In genomic region chr2:68222287-68222686, GRCh38 we compare ENCODE assay signal across 19 cellular contexts. TPM values are rescaled to one million over a fixed set of nuclear protein-coding genes. Genes with fewer than 3 reads are reported as not detected.
DNase-seq lines count a peak whose midpoint lies in the region; ATAC-seq, FAIRE-seq and TF ChIP-seq lines count a peak whose summit lies in the region.
"Had no signal": no experiment of that assay in that cellular context is flagged by ENCODE, and none has a peak within 500 bp of the region (broad histone marks: within the 10 kb centered on the region; RNA-seq: fewer than 3 reads in every experiment).

No MANE protein-coding gene starts in this region.

- H3K4me1 Mint-ChIP-seq in CD4-positive, alpha-beta memory T cell = peaks cover 60 to 99% (median 79%) of the 10 kb centered on the region in 4 donors
- peaks cover 81% of the 10 kb centered on the region in 2 donors for H3K4me1 Mint-ChIP-seq in natural killer cell

- H3K27ac ChIP-seq in CD4-positive, alpha-beta memory T cell (ENCODE audit: low read depth, low read length) = no peak overlapping the region
- peak overlapping the region in 3 of 5 donors; percentile 55 to 83 (median 59) for H3K27ac ChIP-seq in adrenal gland
- H3K27ac ChIP-seq: parathyroid adenoma had no signal

- no peaks in the 10 kb centered on the region for H3K27me3 ChIP-seq in CD4-positive, alpha-beta memory T cell (ENCODE audit: insufficient read depth, low read length)
- no peaks in the 10 kb centered on the region for H3K27me3 ChIP-seq in adrenal gland

- H3K36me3 ChIP-seq in CD4-positive, alpha-beta memory T cell (ENCODE audit: insufficient read depth, low read length) = no peaks in the 10 kb centered on the region
- H3K36me3 ChIP-seq in adrenal gland (replicated peaks in 1 of 2) = no peaks in the 10 kb centered on the region

- peak; percentile 80 for FAIRE-seq in GM12892 (lab: Jason Lieb, UNC)

- no peaks in the 10 kb centered on the region for H3K9me3 ChIP-seq in CD4-positive, alpha-beta memory T cell (ENCODE audit: control insufficient read depth in 1 of 2, low read length in 2 of 2)
- H3K9me3 ChIP-seq in adrenal gland (replicated peaks in 1 of 3) = no peaks in the 10 kb centered on the region

- no peak overlapping the region for H3K4me3 ChIP-seq in CD4-positive, alpha-beta memory T cell (ENCODE audit: low read length in 2 of 2)
- H3K4me3 ChIP-seq in adrenal gland = no peak overlapping the region
- H3K4me3 ChIP-seq: GM23338 had no signal

- peak overlapping the region in 4 of 8 donors; percentile 27 to 63 (median 58) for H3K4me3 Mint-ChIP-seq in CD4-positive, alpha-beta memory T cell
- H3K4me3 Mint-ChIP-seq in natural killer cell = no peak overlapping the region
- H3K4me3 Mint-ChIP-seq: GM23338, WTC11 had no signal

- DNase-seq in CD4-positive, alpha-beta memory T cell = no peak
- DNase-seq in GM12892 (ENCODE audit: insufficient read length) (no peak), adrenal gland (no peak), natural killer cell (no peak), superior temporal gyrus (ENCODE audit: extremely low spot score) (no peak)
- no peak for DNase-seq in activated CD8-positive, alpha-beta memory T cell treated with anti-CD3 and anti-CD28 coated beads, Interleukin-2, amount 50 U/mL, for 48 hours
- DNase-seq: amygdala; cerebellar nuclear complex; effector memory CD4-positive, alpha-beta T cell; MM.1S; NCI-H146; NCI-H2227 treated with DMSO at 0.1 percent for 48 hours; RPMI8226 had no signal

- intact Hi-C loops in CD4-positive, alpha-beta memory T cell (cut with micrococcal nuclease) = loop anchor here (2.0 kb wide), 1 partner anchor 17 kb away; no protein-coding TSS in a partner anchor
- intact Hi-C loops in adrenal gland (cut with DNase I) = no loop called here
- intact Hi-C loops in natural killer cell (cut with micrococcal nuclease) = no loop called here

- H3K27ac Mint-ChIP-seq in CD4-positive, alpha-beta memory T cell = peak overlapping the region in 4 of 7 donors; percentile 0 to 67 (median 42)
- peak overlapping the region; percentile 80 to 81 for H3K27ac Mint-ChIP-seq in natural killer cell
- H3K27ac Mint-ChIP-seq: activated T-helper 2 cell treated with anti-CD3 and anti-CD28 coated beads, Interferon-gamma antibody, Interleukin-2, Interleukin-4, amounts not matched to agents 10 μg/mL and 5 μg/mL and 100 μg/mL, durations not matched to agents 14 hours and 24 hours and 36 hours; GM23338; WTC11 had no signal

- peaks cover 9 to 13% of the 10 kb centered on the region in 2 donors for H3K36me3 Mint-ChIP-seq in CD4-positive, alpha-beta memory T cell
- H3K36me3 Mint-ChIP-seq in natural killer cell = no peaks in the 10 kb centered on the region
- H3K36me3 Mint-ChIP-seq: WTC11 had no signal

- 87 to 94% (median 88%) methylated on average over 1 of the region's 1 CpG for WGBS in adrenal gland, 4 donors

- CTCF ChIA-PET in CD4-positive, alpha-beta memory T cell (lab: Charles Lee; ENCODE audit: partially characterized antibody) = interaction anchor here (0.9 to 1.2 kb wide), 2 partner anchors 18 to 26 kb away, joined by 3 to 5 read pairs; no protein-coding TSS in a partner anchor

- ATAC-seq in natural killer cell (peak in 2 of 3 donors; percentile 17 to 18), GM21619 (IDR thresholded peaks at IDR 0.05; ENCODE audit: unreplicated experiment) (no peak), HG03439 (IDR thresholded peaks at IDR 0.05; ENCODE audit: unreplicated experiment) (no peak)
- ATAC-seq: GM23338, WTC11 had no signal

- POLR2A ChIA-PET in CD4-positive, alpha-beta memory T cell (lab: Charles Lee; ENCODE audit: partially characterized antibody) = interaction anchor here (0.6 kb wide), 1 partner anchor 15 kb away, joined by 3 read pairs; no protein-coding TSS in a partner anchor

- TF ChIP-seq POLR2A in GM12892 (IDR thresholded peaks at IDR 0.05; ENCODE audit: low read depth, low read length) (no peak), adrenal gland (IDR thresholded peaks at IDR 0.05) (no peak)

- H3K9me3 Mint-ChIP-seq in CD4-positive, alpha-beta memory T cell = peaks cover 0 to 2% (median 0%) of the 10 kb centered on the region in 8 donors
- H3K9me3 Mint-ChIP-seq in natural killer cell = no peaks in the 10 kb centered on the region
- H3K9me3 Mint-ChIP-seq: activated T-helper 2 cell treated with anti-CD3 and anti-CD28 coated beads, Interferon-gamma antibody, Interleukin-2, Interleukin-4, amounts not matched to agents 10 μg/mL and 5 μg/mL and 100 μg/mL, durations not matched to agents 14 hours and 24 hours and 36 hours; GM23338; WTC11 had no signal

- H3K27me3 Mint-ChIP-seq in CD4-positive, alpha-beta memory T cell = no peaks in the 10 kb centered on the region
- no peaks in the 10 kb centered on the region for H3K27me3 Mint-ChIP-seq in natural killer cell (ENCODE audit: low read depth in 2 of 2)

- H3K4me1 ChIP-seq in CD4-positive, alpha-beta memory T cell (ENCODE audit: insufficient read depth, low read length) = peaks cover 97% of the 10 kb centered on the region
- peaks cover 57 to 73% of the 10 kb centered on the region in 2 donors for H3K4me1 ChIP-seq in adrenal gland (replicated peaks in 1 of 2)

- TF ChIP-seq CTCF in adrenal gland (IDR thresholded peaks at IDR 0.05) (no peak), natural killer cell (IDR thresholded peaks at IDR 0.05) (no peak)

RNA-seq across cellular contexts. Expression of gene PPP3R1, which starts 30.0 kb away (rescaled TPM):
- total RNA-seq in CD4-positive, alpha-beta memory T cell = 10 to 100 TPM; 74.8 to 76.8 TPM
- 1 to 10 TPM; 3.9 to 5.4 TPM for polyA plus RNA-seq in CD4-positive, alpha-beta memory T cell
- polyA plus RNA-seq in GM12892 (2012; ENCODE audit: missing spikeins) = 38.6 TPM
- 100 to 1,000 TPM in 1 of 8 donors, 10 to 100 TPM in 7; 26.4 to 169 (median 63.7) TPM for total RNA-seq in adrenal gland
- 10 to 100 TPM; 11.8 to 68.4 (median 13.3) TPM for polyA plus RNA-seq in adrenal gland
- 10 to 100 TPM; 77.8 to 86.2 (median 79.9) TPM for total RNA-seq in natural killer cell

Comparison
In these comparisons a context has a peak if more than half of its experiments do, and no peak if none do; other contexts are left out.
1. ATAC-seq: peak in natural killer cell (2 of 3); none in GM21619 (single experiment) and HG03439 (single experiment).